ENCODE assay signal across 18 cellular contexts in the genomic region with DNA sequence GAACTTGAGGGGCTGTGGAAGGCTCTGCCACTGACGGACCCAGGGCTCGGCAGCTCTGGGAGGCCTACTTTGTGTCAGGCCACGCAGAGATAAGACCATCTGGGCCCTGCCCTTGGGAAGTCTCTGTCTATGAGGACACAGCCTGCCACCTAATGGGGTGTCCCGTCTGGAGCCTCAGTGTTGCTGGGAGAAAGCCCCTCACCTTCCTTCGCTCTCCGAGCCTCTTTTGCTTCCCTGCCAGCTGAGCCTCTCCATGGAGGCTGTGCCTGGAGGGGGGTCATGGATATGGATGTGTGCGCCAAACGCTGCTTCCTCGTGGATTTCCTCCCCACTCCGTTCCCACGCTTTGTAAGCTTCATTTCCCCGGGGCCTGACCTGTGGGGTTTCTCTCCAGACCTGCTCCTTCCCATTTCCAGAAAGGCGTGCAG.
A peak's percentile ranks its signal among the peaks of the same experiment; 100 is the strongest.
DNase-seq lines count a peak whose midpoint lies in the region; ATAC-seq, FAIRE-seq and TF ChIP-seq lines count a peak whose summit lies in the region.
"Had no signal": no experiment of that assay in that cellular context is flagged by ENCODE, and none has a peak within 500 bp of the region (broad histone marks: within the 10 kb centered on the region; RNA-seq: fewer than 3 reads in every experiment).

No MANE protein-coding gene starts in this region.

- peak overlapping the region; percentile 63; the same call in 1 of the 2 replicates for H3K4ac ChIP-seq in IMR-90 (ENCODE audit: low read depth, low read length)

- peak overlapping the region in 3 of 5 experiments; percentile 8 to 74 (median 72) for H3K27ac Mint-ChIP-seq in brain
- peak overlapping the region in 6 of 9 donors; percentile 51 to 86 (median 62) for H3K27ac Mint-ChIP-seq in naive thymus-derived CD4-positive, alpha-beta T cell
- H3K27ac Mint-ChIP-seq: memory B cell; natural killer cell treated with Interleukin-12 subunit alpha and Interleukin-12 subunit beta and Interleukin-15 and Interleukin-18, amount 100 ng/mL, for 72 hours; stimulated activated naive B cell treated with anti-CD40 and anti-IgM and Interleukin-4, amounts not matched to agents 10 μg/mL and 1 μg/mL and 100 μg/mL, for 72 hours had no signal

- H2AK5ac ChIP-seq in IMR-90 (ENCODE audit: low read depth, low read length), result peak overlapping the region; percentile 37; the same call in 1 of the 2 replicates

- no peak overlapping the region for H3K18ac ChIP-seq in IMR-90 (ENCODE audit: low read depth, low read length)

- no peak overlapping the region for H3K4me2 ChIP-seq in IMR-90 (ENCODE audit: low read depth, low read length)

- in situ Hi-C loops in IMR-90 (cut with MboI; ENCODE audit: low sequenced_read_pairs), result no loop called here

- peaks cover 58% of the 10 kb centered on the region for H3K4me1 Mint-ChIP-seq in brain
- H3K4me1 Mint-ChIP-seq in naive thymus-derived CD4-positive, alpha-beta T cell, result peaks cover 42 to 74% (median 62%) of the 10 kb centered on the region in 7 donors

- FAIRE-seq in GM12891 (lab: Jason Lieb, UNC), result no peak
- FAIRE-seq: D721Med had no signal

- no peak overlapping the region for H3K56ac ChIP-seq in IMR-90 (ENCODE audit: extremely low read depth, insufficient read depth, low read length)

- H3K14ac ChIP-seq in IMR-90 (replicated peaks; ENCODE audit: low read depth, low read length), result no peak overlapping the region

- TF ChIP-seq RAD21 in IMR-90 (IDR thresholded peaks at IDR 0.05; ENCODE audit: low read length), result no peak

- no peaks in the 10 kb centered on the region for H3K9me3 ChIP-seq in IMR-90 (ENCODE audit: control insufficient read depth, insufficient read depth, low read length)
- H3K9me3 ChIP-seq in naive thymus-derived CD4-positive, alpha-beta T cell (ENCODE audit: control insufficient read depth in 2 of 3, low read length in 3 of 3), result no peaks in the 10 kb centered on the region
- H3K9me3 ChIP-seq in tibial nerve, result no peaks in the 10 kb centered on the region

- peak overlapping the region; percentile 26; the same call in 1 of the 2 replicates for H2BK120ac ChIP-seq in IMR-90 (ENCODE audit: low read depth, low read length)

- peaks cover 0 to 10% (median 0%) of the 10 kb centered on the region in 5 experiments for H3K9me3 Mint-ChIP-seq in brain
- peaks cover 0 to 2% (median 0%) of the 10 kb centered on the region in 11 donors for H3K9me3 Mint-ChIP-seq in naive thymus-derived CD4-positive, alpha-beta T cell
- H3K9me3 Mint-ChIP-seq: memory B cell; natural killer cell treated with Interleukin-12 subunit alpha and Interleukin-12 subunit beta and Interleukin-15 and Interleukin-18, amount 100 ng/mL, for 72 hours; stimulated activated naive B cell treated with anti-CD40 and anti-IgM and Interleukin-4, amounts not matched to agents 10 μg/mL and 1 μg/mL and 100 μg/mL, for 72 hours had no signal

- BruUV-seq in IMR-90 (replicated peaks; lab: Mats Ljungman, UMichigan), result no TSS peak

- H4K91ac ChIP-seq in IMR-90 (ENCODE audit: insufficient read depth, low read depth, low read length), result peak overlapping the region; percentile 52

- H4K20me1 ChIP-seq in IMR-90 (ENCODE audit: insufficient read depth, low read length), result peaks cover 21% of the 10 kb centered on the region

- ATAC-seq in IMR-90 (ENCODE audit: low read depth), result no peak
- no peak for ATAC-seq in naive thymus-derived CD4-positive, alpha-beta T cell
- ATAC-seq: natural killer cell treated with Interleukin-12 subunit alpha and Interleukin-12 subunit beta and Interleukin-15 and Interleukin-18, amount 100 ng/mL, for 72 hours; stimulated activated naive B cell treated with anti-CD40 and anti-IgM and Interleukin-4, amounts not matched to agents 10 μg/mL and 1 μg/mL and 100 μg/mL, for 72 hours had no signal

- no peaks in the 10 kb centered on the region for H3K36me3 Mint-ChIP-seq in brain
- peaks cover 0 to 8% (median 0%) of the 10 kb centered on the region in 5 donors for H3K36me3 Mint-ChIP-seq in naive thymus-derived CD4-positive, alpha-beta T cell
- H3K36me3 Mint-ChIP-seq: memory B cell; natural killer cell treated with Interleukin-12 subunit alpha and Interleukin-12 subunit beta and Interleukin-15 and Interleukin-18, amount 100 ng/mL, for 72 hours; stimulated activated naive B cell treated with anti-CD40 and anti-IgM and Interleukin-4, amounts not matched to agents 10 μg/mL and 1 μg/mL and 100 μg/mL, for 72 hours had no signal

- CTCF ChIA-PET in IMR-90 (lab: Yijun Ruan, JAX), result no interaction called here
- CTCF ChIA-PET in naive thymus-derived CD4-positive, alpha-beta T cell (lab: Charles Lee), result no interaction called here

- peaks cover 20% of the 10 kb centered on the region for H3K27me3 Mint-ChIP-seq in brain
- H3K27me3 Mint-ChIP-seq in naive thymus-derived CD4-positive, alpha-beta T cell, result peaks cover 0 to 11% (median 0%) of the 10 kb centered on the region in 5 donors
- H3K27me3 Mint-ChIP-seq: memory B cell; stimulated activated naive B cell treated with anti-CD40 and anti-IgM and Interleukin-4, amounts not matched to agents 10 μg/mL and 1 μg/mL and 100 μg/mL, for 72 hours had no signal

- H3K4me3 ChIP-seq in IMR-90 (ENCODE audit: insufficient read depth, low read depth, low read length) (no peak overlapping the region), tibial nerve (no peak overlapping the region)
- H3K4me3 ChIP-seq in naive thymus-derived CD4-positive, alpha-beta T cell (ENCODE audit: low read length), result no peak overlapping the region
- H3K4me3 ChIP-seq: SJSA1 had no signal

- no peaks in the 10 kb centered on the region; the same call in 1 of the 2 replicates for H3K36me3 ChIP-seq in IMR-90 (ENCODE audit: control insufficient read depth, insufficient read depth, low read length)
- peaks cover 0 to 9% (median 0%) of the 10 kb centered on the region in 3 experiments for H3K36me3 ChIP-seq in naive thymus-derived CD4-positive, alpha-beta T cell (ENCODE audit: control insufficient read depth in 2 of 3, insufficient read depth in 3 of 3, low read length in 3 of 3)
- no peaks in the 10 kb centered on the region for H3K36me3 ChIP-seq in tibial nerve

- H3K9me1 ChIP-seq in IMR-90 (ENCODE audit: insufficient read depth, low read length), result peaks cover 36% of the 10 kb centered on the region

- H3K27me3 ChIP-seq in IMR-90 (ENCODE audit: control insufficient read depth, insufficient read depth, low read length) (no peaks in the 10 kb centered on the region), tibial nerve (no peaks in the 10 kb centered on the region)
- no peaks in the 10 kb centered on the region for H3K27me3 ChIP-seq in naive thymus-derived CD4-positive, alpha-beta T cell (ENCODE audit: control insufficient read depth in 2 of 2, insufficient read depth in 2 of 2, low read length in 2 of 2)
- H3K27me3 ChIP-seq: SJSA1 had no signal

- H2BK15ac ChIP-seq in IMR-90 (ENCODE audit: low read depth, low read length), result no peak overlapping the region; the same call in 2 of the 3 replicates

- H4K5ac ChIP-seq in IMR-90 (ENCODE audit: low read depth, low read length), result no peak overlapping the region

- H3K4me3 Mint-ChIP-seq in brain, result peak overlapping the region in 1 of 5 experiments; percentile 3
- H3K4me3 Mint-ChIP-seq in naive thymus-derived CD4-positive, alpha-beta T cell, result no peak overlapping the region
- H3K4me3 Mint-ChIP-seq: memory B cell; natural killer cell treated with Interleukin-12 subunit alpha and Interleukin-12 subunit beta and Interleukin-15 and Interleukin-18, amount 100 ng/mL, for 72 hours; stimulated activated naive B cell treated with anti-CD40 and anti-IgM and Interleukin-4, amounts not matched to agents 10 μg/mL and 1 μg/mL and 100 μg/mL, for 72 hours had no signal

- no peak for TF ChIP-seq EP300 in tibial nerve (IDR thresholded peaks at IDR 0.05)

- H2BK20ac ChIP-seq in IMR-90 (ENCODE audit: low read depth, low read length), result peak overlapping the region; percentile 35; the same call in 1 of the 2 replicates

- intact Hi-C loops in IMR-90 (cut with micrococcal nuclease), result no loop called here
- intact Hi-C loops in naive thymus-derived CD4-positive, alpha-beta T cell (cut with micrococcal nuclease), result no loop called here

- dilution Hi-C loops in IMR-90 (cut with HindIII; ENCODE audit: low sequenced_read_pairs, unreplicated experiment), result no loop called here

- 0 out of 4 replicates have a peak overlapping the region, but pooled peaks of 1 of the 2 experiments have one; percentile 30 for H4K8ac ChIP-seq in IMR-90 (ENCODE audit: low read depth in 2 of 2, low read length in 2 of 2)

- H3K23ac ChIP-seq in IMR-90 (ENCODE audit: low read depth, low read length), result peak overlapping the region; percentile 31; the same call in 1 of the 2 replicates

- no peak overlapping the region for H3K9ac ChIP-seq in IMR-90 (ENCODE audit: low read depth, low read length)

- H3K27ac ChIP-seq in IMR-90 (ENCODE audit: insufficient read depth, low read length) (no peak overlapping the region), tibial nerve (peak overlapping the region in 3 of 4 donors; percentile 40 to 95 (median 93))
- no peak overlapping the region for H3K27ac ChIP-seq in naive thymus-derived CD4-positive, alpha-beta T cell (ENCODE audit: low read depth, low read length)
- H3K27ac ChIP-seq: SJSA1 had no signal

- peaks cover 24 to 77% of the 10 kb centered on the region in 2 experiments for H3K79me1 ChIP-seq in IMR-90 (ENCODE audit: low read depth in 1 of 2, low read length in 2 of 2)

- no peak overlapping the region for H2AFZ ChIP-seq in IMR-90 (replicated peaks; ENCODE audit: low read length, poor library complexity)

- TF ChIP-seq CTCF in IMR-90 (conservative IDR thresholded peaks at IDR 0.05; ENCODE audit: low read depth, low read length), result no peak
- no peak for TF ChIP-seq CTCF in brain (conservative IDR thresholded peaks at IDR 0.05)
- no peak for TF ChIP-seq CTCF in tibial nerve (IDR thresholded peaks at IDR 0.05)

- TF ChIP-seq POLR2A in IMR-90 (IDR thresholded peaks at IDR 0.05; ENCODE audit: low read depth, low read length), result no peak
- no peak for TF ChIP-seq POLR2A in tibial nerve (IDR thresholded peaks at IDR 0.05)
- TF ChIP-seq POLR2A in GM12891 (IDR thresholded peaks at IDR 0.05; ENCODE audit: low read depth, low read length), result no peak

- H3K4me1 ChIP-seq in IMR-90 (ENCODE audit: control insufficient read depth, insufficient read depth, low read length) (peaks cover 39% of the 10 kb centered on the region), tibial nerve (peaks cover 0 to 67% (median 52%) of the 10 kb centered on the region in 4 donors)
- H3K4me1 ChIP-seq in naive thymus-derived CD4-positive, alpha-beta T cell (ENCODE audit: control insufficient read depth in 2 of 2, insufficient read depth in 2 of 2, low read length in 2 of 2), result peaks cover 20 to 59% of the 10 kb centered on the region in 2 donors

- 100% methylated on average over 1 of the region's 13 CpGs; no CpG with 5 or more reads in 1 of the 2 experiments for WGBS in IMR-90 (ENCODE audit: extremely low coverage in 2 of 2, insufficient read length in 1 of 2), 2 experiments
- WGBS in tibial nerve, 2 donors, result 82 to 86% methylated on average over 12 to 13 of the region's 13 CpGs

- DNase-seq in IMR-90 (no peak), tibial nerve (ENCODE audit: low spot score in 2 of 2) (no peak), medulla oblongata (ENCODE audit: extremely low spot score) (no peak), GM12891 (ENCODE audit: insufficient read length, low spot score) (no peak), NOMO-1 (lab: John Stamatoyannopoulos, UW; ENCODE audit: unreplicated experiment in 2 of 2) (no peak)
- no peak for DNase-seq in naive thymus-derived CD4-positive, alpha-beta T cell
- DNase-seq: activated effector memory CD4-positive, alpha-beta T cell treated with Interleukin-2 at 50 U/mL for 16 hours; central memory CD4-positive, alpha-beta T cell; KG1; NCI-H1105; OCI-M1; stimulated activated naive B cell treated with anti-CD40 and anti-IgM and Interleukin-4, amounts not matched to agents 10 μg/mL and 1 μg/mL and 100 μg/mL, for 72 hours; T-helper 9 cell had no signal

- peak overlapping the region; percentile 52 for H2AK9ac ChIP-seq in IMR-90 (replicated peaks; ENCODE audit: low read depth, low read length, poor library complexity)

- peak overlapping the region; percentile 5 for H2BK5ac ChIP-seq in IMR-90 (ENCODE audit: low read depth, low read length, poor library complexity, severe bottlenecking)

- POLR2A ChIA-PET in IMR-90 (lab: Charles Lee; ENCODE audit: unreplicated experiment), result no interaction called here
- POLR2A ChIA-PET in naive thymus-derived CD4-positive, alpha-beta T cell (lab: Charles Lee), result interaction anchor here (0.6 to 2.4 kb wide), 8 partner anchors 8 to 71 kb away, joined by 3 to 9 read pairs (median 4); no protein-coding TSS in a partner anchor

Comparison
In these comparisons a context has a peak if more than half of its experiments do, and no peak if none do; other contexts are left out.
1. H3K27ac ChIP-seq: peak in tibial nerve (3 of 4); none in IMR-90 (single experiment) and naive thymus-derived CD4-positive, alpha-beta T cell (single experiment).